ENCODE assay signal across 23 cellular contexts in the genomic region with DNA sequence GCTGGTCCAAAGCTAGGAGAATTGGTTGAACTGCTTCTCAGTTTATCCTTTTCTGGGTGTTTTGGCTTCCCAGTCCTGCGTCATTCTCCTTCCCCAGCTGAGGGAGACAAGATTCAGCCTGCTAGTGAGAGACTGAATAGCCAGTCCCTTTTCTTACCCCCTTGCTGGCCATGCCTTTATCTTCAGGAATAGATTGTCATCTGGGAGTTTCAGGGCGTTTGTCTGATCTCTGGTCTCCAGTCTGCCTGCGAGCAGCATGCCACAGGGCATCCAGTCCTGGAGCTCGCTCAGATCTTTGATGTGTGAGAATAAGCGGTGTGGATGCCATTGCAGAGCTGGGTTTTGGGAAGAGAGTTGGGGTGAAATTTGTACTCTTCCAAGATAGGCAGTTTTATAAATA.
"Had no signal": no experiment of that assay in that cellular context is flagged by ENCODE, and none has a peak within 500 bp of the region (broad histone marks: within the 10 kb centered on the region; RNA-seq: fewer than 3 reads in every experiment).

No MANE protein-coding gene starts in this region.

- DNase-seq: activated CD4-positive, alpha-beta T cell treated with anti-CD3 and anti-CD28 coated beads, Interleukin-2, amount 10 ng/mL, durations not matched to agents 7 days and 5 days; activated CD4-positive, CD25-positive, alpha-beta regulatory T cell; activated CD8-positive, alpha-beta memory T cell treated with anti-CD3 and anti-CD28 coated beads for 24 hours; activated naive CD4-positive, alpha-beta T cell treated with Interleukin-2 at 50 U/mL for 16 hours; anterior cingulate cortex; cerebellar nuclear complex; effector CD8-positive, alpha-beta T cell; gastrocnemius medialis; heart left ventricle; left colon; natural killer cell; occipital lobe; right cardiac atrium; stimulated activated CD4-positive, alpha-beta T cell treated with anti-CD3 and anti-CD28 coated beads, Interleukin-4, amount 100 ng/mL, for 4 hours; stimulated activated CD8-positive, alpha-beta memory T cell treated with anti-CD3 and anti-CD28 coated beads, Interleukin-4, amount 100 ng/mL, for 48 hours; stimulated activated naive CD4-positive, alpha-beta T cell treated with Interleukin-2 at 50 U/mL for 16 hours; SW 1271; upper lobe of left lung had no signal

- H3K4me1 ChIP-seq: prostate gland had no signal

- H3K27ac ChIP-seq: epithelial cell of prostate, gastrocnemius medialis, prostate gland, suprapubic skin had no signal

- H3K4me3 ChIP-seq: gastrocnemius medialis, heart left ventricle, prostate gland, skin epidermis, suprapubic skin, upper lobe of left lung had no signal

- H3K27me3 ChIP-seq: gastrocnemius medialis, suprapubic skin, upper lobe of left lung had no signal

- H3K4me3 Mint-ChIP-seq: activated CD4-positive, alpha-beta T cell treated with anti-CD3 and anti-CD28 coated beads, Interleukin-2, amount 10 ng/mL, durations not matched to agents 7 days and 5 days; activated T-helper 1 cell treated with anti-CD3 and anti-CD28 coated beads, Interleukin-12 subunit alpha, Interleukin-12 subunit beta, Interleukin-2, Interleukin-4 antibody, amounts not matched to agents 30 ng/mL and 10 ng/mL and 1 ng/mL, durations not matched to agents 14 hours and 24 hours and 36 hours; natural killer cell had no signal

- H3K9me3 Mint-ChIP-seq: activated CD4-positive, alpha-beta T cell treated with anti-CD3 and anti-CD28 coated beads, Interleukin-2, amount 10 ng/mL, durations not matched to agents 7 days and 5 days; activated T-helper 1 cell treated with anti-CD3 and anti-CD28 coated beads, Interleukin-12 subunit alpha, Interleukin-12 subunit beta, Interleukin-2, Interleukin-4 antibody, amounts not matched to agents 30 ng/mL and 10 ng/mL and 1 ng/mL, durations not matched to agents 14 hours and 24 hours and 36 hours; natural killer cell had no signal

- H3K36me3 ChIP-seq: gastrocnemius medialis, heart left ventricle, prostate gland, suprapubic skin, upper lobe of left lung had no signal

- H3K36me3 Mint-ChIP-seq: natural killer cell had no signal

- H3K9me3 ChIP-seq: gastrocnemius medialis, heart left ventricle, prostate gland, suprapubic skin, upper lobe of left lung had no signal

- H3K27ac Mint-ChIP-seq: activated CD4-positive, alpha-beta T cell treated with anti-CD3 and anti-CD28 coated beads, Interleukin-2, amount 10 ng/mL, durations not matched to agents 7 days and 5 days; activated T-helper 1 cell treated with anti-CD3 and anti-CD28 coated beads, Interleukin-12 subunit alpha, Interleukin-12 subunit beta, Interleukin-2, Interleukin-4 antibody, amounts not matched to agents 30 ng/mL and 10 ng/mL and 1 ng/mL, durations not matched to agents 14 hours and 24 hours and 36 hours; natural killer cell had no signal
